In genomic region chr11:121063728-121064127, GRCh38 we compare ENCODE assay signal across 10 cellular contexts. TPM values are rescaled to one million over a fixed set of nuclear protein-coding genes. Genes with fewer than 3 reads are reported as not detected.
A peak's percentile ranks its signal among the peaks of the same experiment; 100 is the strongest.
DNase-seq lines count a peak whose midpoint lies in the region; ATAC-seq and TF ChIP-seq lines count a peak whose summit lies in the region.
"Had no signal": no experiment of that assay in that cellular context is flagged by ENCODE, and none has a peak within 500 bp of the region (broad histone marks: within the 10 kb centered on the region; RNA-seq: fewer than 3 reads in every experiment).

No MANE protein-coding gene starts in this region.

- H3K4me1 ChIP-seq in mammary epithelial cell (ENCODE audit: insufficient read depth, low read length) (no peaks in the 10 kb centered on the region), suprapubic skin (no peaks in the 10 kb centered on the region)
- H3K4me1 ChIP-seq: sigmoid colon had no signal

- no TSS peak for BruUV-seq in mammary epithelial cell (replicated peaks; lab: Mats Ljungman, UMichigan)

- dilution Hi-C loops in mammary epithelial cell (cut with HindIII; ENCODE audit: low sequenced_read_pairs), result no loop called here

- no peaks in the 10 kb centered on the region for H3K4me1 Mint-ChIP-seq in mesothelial cell of epicardium

- peak; percentile 37 for TF ChIP-seq CTCF in C4-2B (conservative IDR thresholded peaks at IDR 0.05)
- peak; percentile 46 to 51 for TF ChIP-seq CTCF in mammary epithelial cell (conservative IDR thresholded peaks at IDR 0.05 in 1 of 2, IDR thresholded peaks at IDR 0.05 in 1 of 2; ENCODE audit: extremely low read depth in 1 of 2, insufficient read depth in 1 of 2, low read depth in 1 of 2, low read length in 2 of 2)
- peak; percentile 69 for TF ChIP-seq CTCF in mesothelial cell of epicardium (IDR thresholded peaks at IDR 0.05; ENCODE audit: unreplicated experiment)
- no peak for TF ChIP-seq CTCF in suprapubic skin (IDR thresholded peaks at IDR 0.05)

- no peak overlapping the region for H3K9ac ChIP-seq in mammary epithelial cell (ENCODE audit: insufficient read depth, low read length)

- H3K36me3 Mint-ChIP-seq in mesothelial cell of epicardium, result peaks cover 34% of the 10 kb centered on the region

- no peaks in the 10 kb centered on the region for H3K27me3 Mint-ChIP-seq in mesothelial cell of epicardium (ENCODE audit: low read depth)

- H3K4me3 Mint-ChIP-seq in mesothelial cell of epicardium, result no peak overlapping the region

- no peak overlapping the region for H2AFZ ChIP-seq in mammary epithelial cell (ENCODE audit: low read depth, low read length)

- no peak overlapping the region for H3K27ac Mint-ChIP-seq in mesothelial cell of epicardium

- TF ChIP-seq POLR2A in suprapubic skin (IDR thresholded peaks at IDR 0.05), result no peak

- in situ Hi-C loops in mammary epithelial cell (cut with MboI; ENCODE audit: low sequenced_read_pairs in 2 of 2), result no loop called here

- ATAC-seq in HG02938 (IDR thresholded peaks at IDR 0.05; ENCODE audit: unreplicated experiment), result no peak

- no peak for TF ChIP-seq EP300 in suprapubic skin (IDR thresholded peaks at IDR 0.05)

- no peak overlapping the region for H3K4me2 ChIP-seq in mammary epithelial cell (ENCODE audit: insufficient read depth, low read depth, low read length)

- peak; percentile 34 for DNase-seq in HT-29 (ENCODE audit: low spot score)
- DNase-seq in mammary epithelial cell, result no peak
- no peak for DNase-seq in mesothelial cell of epicardium (ENCODE audit: low spot score in 2 of 2, unreplicated experiment in 2 of 2)
- no peak for DNase-seq in NCI-H1092 treated with DMSO at 0.1 percent for 48 hours (lab: John Stamatoyannopoulos, UW)
- no peak for DNase-seq in NCI-H526 treated with DMSO at 0.1 percent for 48 hours (lab: John Stamatoyannopoulos, UW)
- DNase-seq in suprapubic skin (ENCODE audit: low spot score in 2 of 2), result no peak
- DNase-seq: central memory CD4-positive, alpha-beta T cell; sigmoid colon had no signal

- H3K27me3 ChIP-seq in mammary epithelial cell (ENCODE audit: insufficient read depth, low read length), result no peaks in the 10 kb centered on the region
- H3K27me3 ChIP-seq in suprapubic skin, result no peaks in the 10 kb centered on the region
- H3K27me3 ChIP-seq: sigmoid colon had no signal

- intact Hi-C loops in mammary epithelial cell (cut with micrococcal nuclease), result no loop called here

- H3K36me3 ChIP-seq in mammary epithelial cell (ENCODE audit: insufficient read depth, low read length), result no peaks in the 10 kb centered on the region
- H3K36me3 ChIP-seq in suprapubic skin, result peaks cover 35% of the 10 kb centered on the region

- no peaks in the 10 kb centered on the region for H4K20me1 ChIP-seq in mammary epithelial cell (ENCODE audit: insufficient read depth, low read length)

- no peaks in the 10 kb centered on the region for H3K9me3 Mint-ChIP-seq in mesothelial cell of epicardium

- CTCF ChIA-PET in mammary epithelial cell (lab: Charles Lee; ENCODE audit: low non-redundant PET), result no interaction called here

- H3K9me3 ChIP-seq in mammary epithelial cell (replicated peaks; ENCODE audit: insufficient read depth, low read length) (no peaks in the 10 kb centered on the region), suprapubic skin (no peaks in the 10 kb centered on the region)
- H3K9me3 ChIP-seq: sigmoid colon had no signal

- no peak overlapping the region for H3K4me3 ChIP-seq in mammary epithelial cell (replicated peaks in 1 of 3; ENCODE audit: insufficient read depth in 1 of 3, low read depth in 2 of 3, low read length in 3 of 3)
- H3K4me3 ChIP-seq in suprapubic skin, result no peak overlapping the region
- H3K4me3 ChIP-seq: sigmoid colon had no signal

- no peaks in the 10 kb centered on the region for H3K79me2 ChIP-seq in mammary epithelial cell (ENCODE audit: insufficient read depth, low read length)

- H3K27ac ChIP-seq in C4-2B (no peak overlapping the region), mammary epithelial cell (ENCODE audit: insufficient read depth, low read depth, low read length) (no peak overlapping the region), suprapubic skin (no peak overlapping the region)
- H3K27ac ChIP-seq: sigmoid colon had no signal

- 76% methylated on average over 2 of the region's 2 CpGs for WGBS in mammary epithelial cell (ENCODE audit: low coverage, missing lambda C conversion rate)
- 91% methylated on average over 2 of the region's 2 CpGs for WGBS in suprapubic skin

RNA-seq across cellular contexts. Expression of gene TECTA, which starts 37.3 kb away (rescaled TPM):
- not detected in 2 replicates for total RNA-seq in HT-29 (2014; rRNA removed; shearing (Covaris generic))
- total RNA-seq in mammary epithelial cell (under 1 TPM; 0.12 to 0.17 TPM), mesothelial cell of epicardium (2.4 to 2.6 TPM (median 2.5 TPM) in 3 replicates), suprapubic skin (1 to 10 TPM in 1 of 4 donors, under 1 TPM in 3; 0.19 to 1.4 (median 0.62) TPM)
- 0.05 TPM for polyA plus RNA-seq in mammary epithelial cell
- not detected for polyA minus RNA-seq in mammary epithelial cell

RNA-seq across cellular contexts. Expression of gene TBCEL, which starts 39.8 kb away (rescaled TPM):
- total RNA-seq in HT-29 (2014; rRNA removed; shearing (Covaris generic)), result 3.2 TPM in 2 replicates
- 10 to 100 TPM; 13.7 to 23.5 TPM for total RNA-seq in mammary epithelial cell
- 5.4 TPM for polyA plus RNA-seq in mammary epithelial cell
- 33.8 TPM for polyA minus RNA-seq in mammary epithelial cell
- total RNA-seq in mesothelial cell of epicardium, result 27.3 to 32.7 TPM (median 32.3 TPM) in 3 replicates
- 10 to 100 TPM in 1 of 4 donors, 1 to 10 TPM in 3; 5.7 to 14.2 (median 9.5) TPM for total RNA-seq in suprapubic skin

Comparison
In these comparisons a context has a peak if more than half of its experiments do, and no peak if none do; other contexts are left out.
1. CTCF ChIP-seq: peak in C4-2B (single experiment), mammary epithelial cell (2 of 2) and mesothelial cell of epicardium (single experiment); none in suprapubic skin (0 of 2).